In the genomic region with DNA sequence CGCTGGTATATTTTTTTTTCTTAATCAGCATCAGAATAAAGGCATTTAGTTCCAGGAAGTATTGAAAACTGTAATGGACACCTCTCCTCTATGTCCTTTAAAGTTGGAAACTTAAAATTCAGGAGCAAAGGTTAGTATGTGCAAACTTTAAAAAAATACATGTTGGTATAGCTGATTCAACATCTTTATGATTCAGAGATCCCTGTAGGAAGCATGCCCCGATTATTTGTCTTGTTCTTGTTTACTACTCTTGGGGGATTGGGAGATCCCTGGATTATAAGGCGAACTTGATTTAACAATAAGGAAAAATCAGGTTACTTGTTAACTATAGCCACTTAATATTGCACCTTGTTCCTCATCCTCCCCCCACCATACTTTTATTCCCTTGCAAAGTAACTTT, we compare ENCODE assay signal across 10 cellular contexts. TPM values are rescaled to one million over a fixed set of nuclear protein-coding genes. Genes with fewer than 3 reads are reported as not detected.
DNase-seq lines count a peak whose midpoint lies in the region; ATAC-seq and TF ChIP-seq lines count a peak whose summit lies in the region.
"Had no signal": no experiment of that assay in that cellular context is flagged by ENCODE, and none has a peak within 500 bp of the region (broad histone marks: within the 10 kb centered on the region; RNA-seq: fewer than 3 reads in every experiment).

No MANE protein-coding gene starts in this region.

- no peak overlapping the region for H3K4me2 ChIP-seq in fibroblast of lung (ENCODE audit: extremely low read depth, insufficient read depth, low read length)

- H3K27ac Mint-ChIP-seq in T-cell = no peak overlapping the region

- ATAC-seq in T-cell (replicated peaks in 1 of 4) = no peak
- ATAC-seq in HG03469 (IDR thresholded peaks at IDR 0.05; ENCODE audit: unreplicated experiment) = no peak

- peaks cover 16 to 26% (median 21%) of the 10 kb centered on the region in 3 donors for H3K4me1 Mint-ChIP-seq in T-cell

- H3K36me3 Mint-ChIP-seq in T-cell = peaks cover 5% of the 10 kb centered on the region

- no peak overlapping the region for H2AFZ ChIP-seq in fibroblast of lung (ENCODE audit: low read length)

- peaks cover 0 to 2% (median 0%) of the 10 kb centered on the region in 3 donors for H3K9me3 Mint-ChIP-seq in T-cell

- TF ChIP-seq CTCF in fibroblast of lung (conservative IDR thresholded peaks at IDR 0.05 in 1 of 2, IDR thresholded peaks at IDR 0.05 in 1 of 2; ENCODE audit: low read depth in 1 of 2, low read length in 2 of 2) (no peak), neutrophil (IDR thresholded peaks at IDR 0.05) (no peak)

- H3K9ac ChIP-seq in fibroblast of lung (ENCODE audit: insufficient read depth, low read length) = no peak overlapping the region

- H3K27ac ChIP-seq in fibroblast of lung (ENCODE audit: insufficient read depth, low read length) = no peak overlapping the region
- no peak overlapping the region for H3K27ac ChIP-seq in neutrophil
- H3K27ac ChIP-seq: esophagus muscularis mucosa had no signal

- H3K27me3 ChIP-seq in H7 (ENCODE audit: control insufficient read depth, insufficient read depth, low read length) (peaks cover 10% of the 10 kb centered on the region), fibroblast of lung (ENCODE audit: control insufficient read depth, insufficient read depth, low read length) (no peaks in the 10 kb centered on the region), neutrophil (peaks cover 71% of the 10 kb centered on the region)

- H3K4me3 ChIP-seq in H7 (ENCODE audit: insufficient read depth, low read depth, low read length) (peak overlapping the region; percentile 90), fibroblast of lung (replicated peaks in 1 of 4; ENCODE audit: control extremely low read depth in 1 of 4, insufficient read depth in 1 of 4, low read depth in 3 of 4, low read length in 4 of 4) (peak overlapping the region in 3 of 4 experiments; percentile 3 to 86 (median 82)), neutrophil (ENCODE audit: low read depth in 1 of 2, low read length in 1 of 2) (peak overlapping the region; percentile 92 to 99)

- peaks cover 16 to 18% of the 10 kb centered on the region in 2 donors for H3K27me3 Mint-ChIP-seq in T-cell

- POLR2A ChIA-PET in T-cell (lab: Charles Lee) = no interaction called here

- H3K79me2 ChIP-seq in fibroblast of lung (ENCODE audit: control insufficient read depth, insufficient read depth, low read length) = no peaks in the 10 kb centered on the region

- CTCF ChIA-PET in T-cell (lab: Charles Lee) = interaction anchor here in 1 of 2 donors (0.5 kb wide), 1 partner anchor 359 kb away, joined by 4 read pairs; no protein-coding TSS in a partner anchor

- peak; percentile 19 for DNase-seq in H7
- DNase-seq in T-cell = no peak
- DNase-seq in fibroblast of lung (ENCODE audit: low read depth in 2 of 2) = peak in 1 of 2 donors; percentile 24
- no peak for DNase-seq in NCI-H526 treated with DMSO at 0.1 percent for 48 hours (lab: John Stamatoyannopoulos, UW)
- no peak for DNase-seq in NCI-H1048 (lab: John Stamatoyannopoulos, UW)
- no peak for DNase-seq in DMS153 (lab: John Stamatoyannopoulos, UW)
- DNase-seq: NCI-H446 treated with DMSO at 0.1 percent for 48 hours had no signal

- H3K36me3 ChIP-seq in H7 (replicated peaks; ENCODE audit: control insufficient read depth, insufficient read depth, low read length) (no peaks in the 10 kb centered on the region), fibroblast of lung (ENCODE audit: control insufficient read depth, insufficient read depth, low read length) (no peaks in the 10 kb centered on the region), neutrophil (no peaks in the 10 kb centered on the region)
- H3K36me3 ChIP-seq: esophagus muscularis mucosa had no signal

- H4K20me1 ChIP-seq in fibroblast of lung (ENCODE audit: control insufficient read depth, extremely low read depth, insufficient read depth, low read length) = no peaks in the 10 kb centered on the region

- H3K9me3 ChIP-seq in fibroblast of lung (ENCODE audit: control insufficient read depth, insufficient read depth, low read depth, low read length) (no peaks in the 10 kb centered on the region), neutrophil (no peaks in the 10 kb centered on the region)

- H3K4me1 ChIP-seq in fibroblast of lung (ENCODE audit: control insufficient read depth, extremely low read depth, insufficient read depth, low read length) (no peaks in the 10 kb centered on the region), neutrophil (ENCODE audit: control insufficient read depth in 1 of 2, insufficient read depth in 1 of 2, low read depth in 1 of 2, low read length in 1 of 2) (peaks cover 19 to 23% of the 10 kb centered on the region in 2 experiments)

- peak overlapping the region; percentile 82 to 85 (median 84) for H3K4me3 Mint-ChIP-seq in T-cell

RNA-seq across cellular contexts. Expression of gene F2RL1, which starts 1.7 kb away (rescaled TPM):
- total RNA-seq in H7 (2014; rRNA removed; shearing (Covaris generic)) = 40.7 and 56.0 TPM in 2 replicates
- 1 to 10 TPM; 1.4 to 7.6 (median 5.5) TPM for total RNA-seq in T-cell
- total RNA-seq in fibroblast of lung = 20.8 and 25.1 TPM in 2 replicates
- polyA plus RNA-seq in fibroblast of lung = 12.4 and 24.9 TPM in 2 replicates
- 5.7 and 11.7 TPM in 2 replicates for polyA plus RNA-seq in fibroblast of lung (2012)
- polyA minus RNA-seq in fibroblast of lung (ENCODE audit: low replicate concordance) = 12.2 and 29.0 TPM in 2 replicates

RNA-seq across cellular contexts. Expression of gene S100Z, which starts 29.3 kb away (rescaled TPM):
- 1.1 and 1.6 TPM in 2 replicates for total RNA-seq in H7 (2014; rRNA removed; shearing (Covaris generic))
- 1 to 10 TPM in 1 of 5 donors, under 1 TPM in 3, not detected in 1; 0.32 to 1.1 (median 0.42) TPM for total RNA-seq in T-cell
- total RNA-seq in fibroblast of lung = not detected in 2 replicates
- polyA plus RNA-seq in fibroblast of lung = not detected in 2 replicates
- polyA plus RNA-seq in fibroblast of lung (2012) = not detected in 2 replicates
- polyA minus RNA-seq in fibroblast of lung (ENCODE audit: low replicate concordance) = not detected in 2 replicates
- total RNA-seq: esophagus muscularis mucosa had no signal
